ENCODE assay signal across 8 cellular contexts in the genomic region with DNA sequence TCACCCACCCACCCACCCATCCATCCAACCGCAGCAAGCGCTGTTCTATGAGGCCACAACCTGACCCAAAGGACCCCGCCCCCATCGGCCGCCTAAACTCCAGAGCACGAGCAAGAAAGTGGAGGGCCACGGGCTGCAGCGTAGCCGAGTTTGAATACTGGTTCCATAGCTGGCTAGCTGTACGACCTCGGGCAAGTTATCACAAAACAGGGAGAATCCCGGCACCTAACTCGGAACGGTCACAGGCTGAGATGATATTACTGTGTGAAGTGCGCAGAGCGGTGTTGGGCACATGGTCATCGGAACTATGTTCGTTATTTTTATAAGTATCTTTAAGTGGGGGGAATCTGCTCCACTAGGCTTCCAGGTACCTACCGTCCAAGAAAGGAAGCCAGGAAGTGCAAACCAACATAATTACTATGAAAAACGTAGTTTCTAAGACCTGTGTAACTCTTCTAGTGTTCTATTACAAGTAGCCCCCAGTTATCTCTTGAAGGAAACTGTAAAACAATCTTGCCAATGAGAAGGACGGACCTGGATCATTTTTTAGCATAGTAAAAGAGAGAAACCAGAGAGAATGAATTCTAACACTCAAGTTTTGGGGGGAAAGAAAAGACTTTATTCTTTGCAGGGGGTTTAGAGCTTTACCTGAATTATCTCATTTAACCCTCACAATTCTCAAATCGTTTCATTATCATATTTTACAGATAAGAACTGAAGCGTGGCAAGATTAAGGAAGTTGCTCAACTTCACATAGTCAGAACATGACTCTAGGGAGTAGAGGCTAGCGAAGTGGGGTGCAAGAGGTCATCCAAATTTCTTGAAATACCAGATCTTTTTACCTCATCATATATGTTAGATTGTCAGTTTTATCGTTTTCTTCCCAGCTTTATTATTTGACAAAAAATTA. TPM values are rescaled to one million over a fixed set of nuclear protein-coding genes. Genes with fewer than 3 reads are reported as not detected.
DNase-seq lines count a peak whose midpoint lies in the region; ATAC-seq and TF ChIP-seq lines count a peak whose summit lies in the region.

No MANE protein-coding gene starts in this region.

- H3K27ac ChIP-seq in OCI-LY7 (ENCODE audit: low read depth, low read length, poor library complexity, severe bottlenecking) (peak overlapping the region; percentile 81), mesodermal cell (ENCODE audit: low read depth, low read length, severe bottlenecking) (peak overlapping the region; percentile 37), uterus (peak overlapping the region; percentile 85 to 92)

- H3K27ac Mint-ChIP-seq in activated naive CD4-positive, alpha-beta T cell treated with anti-CD3 and anti-CD28 coated beads for 36 hours: peak overlapping the region; percentile 97
- H3K27ac Mint-ChIP-seq in dendritic cell treated with granulocyte-macrophage colony-stimulating factor and Interleukin-4, amounts not matched to agents 40 ng/mL and 50 ng/mL, for 4 days: peak overlapping the region; percentile 97

- BruUV-seq in OCI-LY7 (replicated peaks; lab: Mats Ljungman, UMichigan): TSS peak; percentile 97

- intact Hi-C loops in activated naive CD4-positive, alpha-beta T cell treated with anti-CD3 and anti-CD28 coated beads for 36 hours (cut with micrococcal nuclease): loop anchor here (1.0 to 10.0 kb wide), 9 partner anchors 15 to 1041 kb away; partner anchors contain the start of genes CEP164, PAFAH1B2, PCSK7 and RNF214
- intact Hi-C loops in OCI-LY7 (cut with micrococcal nuclease; ENCODE audit: unreplicated experiment): loop anchor here (2.0 to 5.0 kb wide), 2 partner anchors 405 to 459 kb away; partner anchors contain the start of genes PCSK7, RNF214 and SIDT2
- intact Hi-C loops in dendritic cell treated with granulocyte-macrophage colony-stimulating factor and Interleukin-4, amounts not matched to agents 40 ng/mL and 50 ng/mL, for 4 days (cut with micrococcal nuclease): loop anchor here (1.0 kb wide), 1 partner anchor 15 kb away; the partner anchor contains the start of gene ZPR1
- intact Hi-C loops in uterus (cut with DNase I; ENCODE audit: low total_unique reads): no loop called here

- CTCF ChIA-PET in activated naive CD4-positive, alpha-beta T cell treated with anti-CD3 and anti-CD28 coated beads for 36 hours (lab: Charles Lee): interaction anchor here (1.3 to 5.0 kb wide), 3 partner anchors 13 to 81 kb away, joined by 3 to 21 read pairs (median 5); no protein-coding TSS in a partner anchor
- CTCF ChIA-PET in OCI-LY7 (lab: Charles Lee; ENCODE audit: unreplicated experiment): no interaction called here

- TF ChIP-seq POLR2A in uterus (IDR thresholded peaks at IDR 0.05): no peak

- no peaks in the 10 kb centered on the region for H3K9me3 Mint-ChIP-seq in activated naive CD4-positive, alpha-beta T cell treated with anti-CD3 and anti-CD28 coated beads for 36 hours
- H3K9me3 Mint-ChIP-seq in dendritic cell treated with granulocyte-macrophage colony-stimulating factor and Interleukin-4, amounts not matched to agents 40 ng/mL and 50 ng/mL, for 4 days: no peaks in the 10 kb centered on the region

- 2 to 10% methylated on average over 12 to 15 of the region's 25 CpGs for WGBS in mesodermal cell (ENCODE audit: insufficient coverage in 2 of 2), 2 experiments

- no peaks in the 10 kb centered on the region for H3K9me2 ChIP-seq in OCI-LY7 (ENCODE audit: insufficient read depth, low read length)

- H2AFZ ChIP-seq in OCI-LY7 (ENCODE audit: low read length): peak overlapping the region; percentile 75

- H3K79me2 ChIP-seq in OCI-LY7 (ENCODE audit: insufficient read depth, low read depth, low read length): peaks cover 28% of the 10 kb centered on the region

- H3K27me3 Mint-ChIP-seq in activated naive CD4-positive, alpha-beta T cell treated with anti-CD3 and anti-CD28 coated beads for 36 hours (ENCODE audit: low read depth): no peaks in the 10 kb centered on the region
- no peaks in the 10 kb centered on the region for H3K27me3 Mint-ChIP-seq in dendritic cell treated with granulocyte-macrophage colony-stimulating factor and Interleukin-4, amounts not matched to agents 40 ng/mL and 50 ng/mL, for 4 days

- DNase-seq in activated naive CD4-positive, alpha-beta T cell treated with anti-CD3 and anti-CD28 coated beads for 36 hours: no peak
- no peak for DNase-seq in activated naive CD4-positive, alpha-beta T cell (lab: John Stamatoyannopoulos, UW)
- DNase-seq in OCI-LY7 (ENCODE audit: low spot score): peak; percentile 29
- DNase-seq in uterus: no peak

- no peaks in the 10 kb centered on the region for H4K20me1 ChIP-seq in OCI-LY7 (ENCODE audit: insufficient read depth, low read length)

- peak overlapping the region; percentile 79 for H3K4me2 ChIP-seq in OCI-LY7 (ENCODE audit: low read length)

- no peak for TF ChIP-seq CTCF in OCI-LY7 (conservative IDR thresholded peaks at IDR 0.05; ENCODE audit: low read length)
- TF ChIP-seq CTCF in uterus (IDR thresholded peaks at IDR 0.05): no peak

- H3K27me3 ChIP-seq in uterus: no peaks in the 10 kb centered on the region

- peak overlapping the region; percentile 99 for H3K4me3 Mint-ChIP-seq in activated naive CD4-positive, alpha-beta T cell treated with anti-CD3 and anti-CD28 coated beads for 36 hours
- peak overlapping the region; percentile 99 for H3K4me3 Mint-ChIP-seq in dendritic cell treated with granulocyte-macrophage colony-stimulating factor and Interleukin-4, amounts not matched to agents 40 ng/mL and 50 ng/mL, for 4 days

- POLR2A ChIA-PET in OCI-LY7 (lab: Charles Lee): interaction anchor here (0.6 to 3.2 kb wide), 7 partner anchors 9 to 498 kb away, joined by 3 to 19 read pairs (median 4); partner anchors contain the start of gene ZPR1

- peaks cover 25% of the 10 kb centered on the region for H3K36me3 Mint-ChIP-seq in activated naive CD4-positive, alpha-beta T cell treated with anti-CD3 and anti-CD28 coated beads for 36 hours (ENCODE audit: low read depth)
- peaks cover 49% of the 10 kb centered on the region for H3K36me3 Mint-ChIP-seq in dendritic cell treated with granulocyte-macrophage colony-stimulating factor and Interleukin-4, amounts not matched to agents 40 ng/mL and 50 ng/mL, for 4 days (ENCODE audit: low read depth)

- peaks cover 53% of the 10 kb centered on the region for H3K4me1 Mint-ChIP-seq in activated naive CD4-positive, alpha-beta T cell treated with anti-CD3 and anti-CD28 coated beads for 36 hours (ENCODE audit: low read depth)
- H3K4me1 Mint-ChIP-seq in dendritic cell treated with granulocyte-macrophage colony-stimulating factor and Interleukin-4, amounts not matched to agents 40 ng/mL and 50 ng/mL, for 4 days (ENCODE audit: low read depth): peaks cover 59% of the 10 kb centered on the region

- peaks cover 43% of the 10 kb centered on the region for H3K4me1 ChIP-seq in OCI-LY7 (ENCODE audit: insufficient read depth, low read length, poor library complexity, severe bottlenecking)
- H3K4me1 ChIP-seq in mesodermal cell (ENCODE audit: control insufficient read depth, insufficient read depth, low read length, poor library complexity, severe bottlenecking): peaks cover 8% of the 10 kb centered on the region
- H3K4me1 ChIP-seq in uterus: peaks cover 0 to 4% of the 10 kb centered on the region in 2 donors

- peak overlapping the region; percentile 81 for H3K4me3 ChIP-seq in OCI-LY7 (ENCODE audit: low read depth, low read length, poor library complexity, severe bottlenecking)
- peak overlapping the region; percentile 82 for H3K4me3 ChIP-seq in mesodermal cell (ENCODE audit: extremely low read depth, insufficient read depth, low read length, poor library complexity, severe bottlenecking)
- peak overlapping the region; percentile 79 to 94 for H3K4me3 ChIP-seq in uterus

- ATAC-seq in HG02970 (IDR thresholded peaks at IDR 0.05; ENCODE audit: low FRiP score, unreplicated experiment): peak; percentile 11
- ATAC-seq in HG02938 (IDR thresholded peaks at IDR 0.05; ENCODE audit: unreplicated experiment): no peak

- H3K36me3 ChIP-seq in OCI-LY7 (ENCODE audit: insufficient read depth, low read length) (peaks cover 46% of the 10 kb centered on the region), mesodermal cell (ENCODE audit: control insufficient read depth, insufficient read depth, low read length) (peaks cover 35% of the 10 kb centered on the region), uterus (no peaks in the 10 kb centered on the region)

- no peaks in the 10 kb centered on the region for H3K9me3 ChIP-seq in OCI-LY7 (ENCODE audit: low read length)
- H3K9me3 ChIP-seq in mesodermal cell (ENCODE audit: control insufficient read depth, low read length): no peaks in the 10 kb centered on the region
- no peaks in the 10 kb centered on the region for H3K9me3 ChIP-seq in uterus

RNA-seq across cellular contexts. Expression of gene BUD13, which starts 0.7 kb away (rescaled TPM):
- 10 to 100 TPM; 35.0 to 37.7 TPM for total RNA-seq in activated naive CD4-positive, alpha-beta T cell treated with anti-CD3 and anti-CD28 coated beads for 36 hours
- 28.6 and 34.1 TPM in 2 replicates for total RNA-seq in OCI-LY7 (2014; rRNA removed; shearing (Covaris generic))
- total RNA-seq in OCI-LY7 (2022): 30.3 and 33.1 TPM in 2 replicates
- polyA plus RNA-seq in mesodermal cell (2013, experiment 1 of 2): 20.3 TPM
- 19.0 TPM for polyA plus RNA-seq in mesodermal cell (2013, experiment 2 of 2)
- total RNA-seq in uterus: 10 to 100 TPM; 12.1 to 18.7 (median 16.2) TPM

RNA-seq across cellular contexts. Expression of gene ZPR1, which starts 14.4 kb away (rescaled TPM):
- total RNA-seq in activated naive CD4-positive, alpha-beta T cell treated with anti-CD3 and anti-CD28 coated beads for 36 hours: 10 to 100 TPM; 87.2 to 87.8 TPM
- total RNA-seq in OCI-LY7 (2014; rRNA removed; shearing (Covaris generic)): 57.4 and 65.0 TPM in 2 replicates
- total RNA-seq in OCI-LY7 (2022) (56.4 and 67.5 TPM in 2 replicates), uterus (10 to 100 TPM in 3 of 4 donors, 1 to 10 TPM in 1; 4.1 to 43.1 (median 22.3) TPM)
- 55.1 TPM for polyA plus RNA-seq in mesodermal cell (2013, experiment 1 of 2)
- 54.0 TPM for polyA plus RNA-seq in mesodermal cell (2013, experiment 2 of 2)

RNA-seq across cellular contexts. Expression of gene APOA5, which starts 18.2 kb away (rescaled TPM):
- total RNA-seq in activated naive CD4-positive, alpha-beta T cell treated with anti-CD3 and anti-CD28 coated beads for 36 hours: not detected
- not detected in 2 replicates for total RNA-seq in OCI-LY7 (2014; rRNA removed; shearing (Covaris generic))
- total RNA-seq in OCI-LY7 (2022): not detected in 2 replicates
- polyA plus RNA-seq in mesodermal cell (2013, experiment 1 of 2): not detected
- not detected for polyA plus RNA-seq in mesodermal cell (2013, experiment 2 of 2)
- not detected for total RNA-seq in uterus

RNA-seq across cellular contexts. Expression of gene APOA4, which starts 49.6 kb away (rescaled TPM):
- not detected for total RNA-seq in activated naive CD4-positive, alpha-beta T cell treated with anti-CD3 and anti-CD28 coated beads for 36 hours
- total RNA-seq in OCI-LY7 (2014; rRNA removed; shearing (Covaris generic)): not detected in 2 replicates
- total RNA-seq in OCI-LY7 (2022): not detected in 2 replicates
- polyA plus RNA-seq in mesodermal cell (2013, experiment 1 of 2): not detected
- not detected for polyA plus RNA-seq in mesodermal cell (2013, experiment 2 of 2)
- not detected for total RNA-seq in uterus

RNA-seq across cellular contexts. Expression of gene APOC3, which starts 56.2 kb away (rescaled TPM):
- total RNA-seq in activated naive CD4-positive, alpha-beta T cell treated with anti-CD3 and anti-CD28 coated beads for 36 hours: not detected
- total RNA-seq in OCI-LY7 (2014; rRNA removed; shearing (Covaris generic)): not detected in 2 replicates
- not detected in 2 replicates for total RNA-seq in OCI-LY7 (2022)
- polyA plus RNA-seq in mesodermal cell (2013, experiment 1 of 2): not detected
- polyA plus RNA-seq in mesodermal cell (2013, experiment 2 of 2): not detected
- total RNA-seq in uterus: 1 to 10 TPM in 1 of 4 donors, not detected in 3; 1.2 TPM

Comparison
In these comparisons a context has a peak if more than half of its experiments do, and no peak if none do; other contexts are left out.
1. H3K27ac ChIP-seq: peak in every context shown above with its lines; median percentile 88 in uterus; 81 in OCI-LY7; 37 in mesodermal cell.